1 cellular context compared by ENCODE assay signal in the genomic region with DNA sequence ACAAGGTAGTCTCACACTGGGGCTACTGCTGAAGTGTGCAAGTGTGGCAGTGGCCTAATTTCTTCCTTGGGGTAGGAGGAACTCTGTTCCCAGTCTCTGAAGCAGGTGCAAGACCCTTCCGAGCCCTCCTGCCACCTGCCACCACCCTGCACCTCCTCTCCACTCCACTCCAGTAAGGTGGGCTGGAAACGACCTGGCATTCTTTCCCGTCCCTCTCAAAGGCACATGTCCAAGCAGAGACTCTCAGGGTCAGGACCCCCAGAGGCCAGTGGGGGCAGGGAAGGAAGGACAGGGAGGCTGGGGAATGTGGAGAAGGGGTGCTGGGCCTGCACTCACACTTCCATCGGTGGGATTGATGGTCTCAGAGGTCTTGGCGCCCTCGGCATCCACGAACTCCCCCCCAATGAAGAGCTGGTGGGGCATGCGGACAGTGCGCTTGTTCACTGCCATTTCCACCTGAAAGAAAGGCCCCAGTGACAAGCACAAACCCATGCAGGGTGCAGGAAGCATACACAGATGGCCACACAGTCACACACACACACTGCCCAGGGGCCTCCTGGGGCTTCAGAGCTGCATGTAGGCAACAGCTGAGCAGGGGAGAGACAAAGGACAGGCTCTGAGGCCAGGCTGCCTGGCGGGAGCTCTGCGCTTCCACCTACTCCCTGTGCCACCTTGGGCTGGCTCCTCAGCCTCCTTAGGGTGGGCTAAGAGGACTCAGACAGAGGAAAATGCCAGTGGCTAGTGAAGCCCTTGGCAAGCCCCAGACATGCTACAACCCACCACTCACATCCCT.
TF ChIP-seq lines count a peak whose summit lies in the region.

No MANE protein-coding gene starts in this region.

TF ChIP-seq in H1, 55 proteins besides CTCF, POLR2A, EP300 and RAD21 (continued from another document):
- TF ChIP-seq, protein P1, sequence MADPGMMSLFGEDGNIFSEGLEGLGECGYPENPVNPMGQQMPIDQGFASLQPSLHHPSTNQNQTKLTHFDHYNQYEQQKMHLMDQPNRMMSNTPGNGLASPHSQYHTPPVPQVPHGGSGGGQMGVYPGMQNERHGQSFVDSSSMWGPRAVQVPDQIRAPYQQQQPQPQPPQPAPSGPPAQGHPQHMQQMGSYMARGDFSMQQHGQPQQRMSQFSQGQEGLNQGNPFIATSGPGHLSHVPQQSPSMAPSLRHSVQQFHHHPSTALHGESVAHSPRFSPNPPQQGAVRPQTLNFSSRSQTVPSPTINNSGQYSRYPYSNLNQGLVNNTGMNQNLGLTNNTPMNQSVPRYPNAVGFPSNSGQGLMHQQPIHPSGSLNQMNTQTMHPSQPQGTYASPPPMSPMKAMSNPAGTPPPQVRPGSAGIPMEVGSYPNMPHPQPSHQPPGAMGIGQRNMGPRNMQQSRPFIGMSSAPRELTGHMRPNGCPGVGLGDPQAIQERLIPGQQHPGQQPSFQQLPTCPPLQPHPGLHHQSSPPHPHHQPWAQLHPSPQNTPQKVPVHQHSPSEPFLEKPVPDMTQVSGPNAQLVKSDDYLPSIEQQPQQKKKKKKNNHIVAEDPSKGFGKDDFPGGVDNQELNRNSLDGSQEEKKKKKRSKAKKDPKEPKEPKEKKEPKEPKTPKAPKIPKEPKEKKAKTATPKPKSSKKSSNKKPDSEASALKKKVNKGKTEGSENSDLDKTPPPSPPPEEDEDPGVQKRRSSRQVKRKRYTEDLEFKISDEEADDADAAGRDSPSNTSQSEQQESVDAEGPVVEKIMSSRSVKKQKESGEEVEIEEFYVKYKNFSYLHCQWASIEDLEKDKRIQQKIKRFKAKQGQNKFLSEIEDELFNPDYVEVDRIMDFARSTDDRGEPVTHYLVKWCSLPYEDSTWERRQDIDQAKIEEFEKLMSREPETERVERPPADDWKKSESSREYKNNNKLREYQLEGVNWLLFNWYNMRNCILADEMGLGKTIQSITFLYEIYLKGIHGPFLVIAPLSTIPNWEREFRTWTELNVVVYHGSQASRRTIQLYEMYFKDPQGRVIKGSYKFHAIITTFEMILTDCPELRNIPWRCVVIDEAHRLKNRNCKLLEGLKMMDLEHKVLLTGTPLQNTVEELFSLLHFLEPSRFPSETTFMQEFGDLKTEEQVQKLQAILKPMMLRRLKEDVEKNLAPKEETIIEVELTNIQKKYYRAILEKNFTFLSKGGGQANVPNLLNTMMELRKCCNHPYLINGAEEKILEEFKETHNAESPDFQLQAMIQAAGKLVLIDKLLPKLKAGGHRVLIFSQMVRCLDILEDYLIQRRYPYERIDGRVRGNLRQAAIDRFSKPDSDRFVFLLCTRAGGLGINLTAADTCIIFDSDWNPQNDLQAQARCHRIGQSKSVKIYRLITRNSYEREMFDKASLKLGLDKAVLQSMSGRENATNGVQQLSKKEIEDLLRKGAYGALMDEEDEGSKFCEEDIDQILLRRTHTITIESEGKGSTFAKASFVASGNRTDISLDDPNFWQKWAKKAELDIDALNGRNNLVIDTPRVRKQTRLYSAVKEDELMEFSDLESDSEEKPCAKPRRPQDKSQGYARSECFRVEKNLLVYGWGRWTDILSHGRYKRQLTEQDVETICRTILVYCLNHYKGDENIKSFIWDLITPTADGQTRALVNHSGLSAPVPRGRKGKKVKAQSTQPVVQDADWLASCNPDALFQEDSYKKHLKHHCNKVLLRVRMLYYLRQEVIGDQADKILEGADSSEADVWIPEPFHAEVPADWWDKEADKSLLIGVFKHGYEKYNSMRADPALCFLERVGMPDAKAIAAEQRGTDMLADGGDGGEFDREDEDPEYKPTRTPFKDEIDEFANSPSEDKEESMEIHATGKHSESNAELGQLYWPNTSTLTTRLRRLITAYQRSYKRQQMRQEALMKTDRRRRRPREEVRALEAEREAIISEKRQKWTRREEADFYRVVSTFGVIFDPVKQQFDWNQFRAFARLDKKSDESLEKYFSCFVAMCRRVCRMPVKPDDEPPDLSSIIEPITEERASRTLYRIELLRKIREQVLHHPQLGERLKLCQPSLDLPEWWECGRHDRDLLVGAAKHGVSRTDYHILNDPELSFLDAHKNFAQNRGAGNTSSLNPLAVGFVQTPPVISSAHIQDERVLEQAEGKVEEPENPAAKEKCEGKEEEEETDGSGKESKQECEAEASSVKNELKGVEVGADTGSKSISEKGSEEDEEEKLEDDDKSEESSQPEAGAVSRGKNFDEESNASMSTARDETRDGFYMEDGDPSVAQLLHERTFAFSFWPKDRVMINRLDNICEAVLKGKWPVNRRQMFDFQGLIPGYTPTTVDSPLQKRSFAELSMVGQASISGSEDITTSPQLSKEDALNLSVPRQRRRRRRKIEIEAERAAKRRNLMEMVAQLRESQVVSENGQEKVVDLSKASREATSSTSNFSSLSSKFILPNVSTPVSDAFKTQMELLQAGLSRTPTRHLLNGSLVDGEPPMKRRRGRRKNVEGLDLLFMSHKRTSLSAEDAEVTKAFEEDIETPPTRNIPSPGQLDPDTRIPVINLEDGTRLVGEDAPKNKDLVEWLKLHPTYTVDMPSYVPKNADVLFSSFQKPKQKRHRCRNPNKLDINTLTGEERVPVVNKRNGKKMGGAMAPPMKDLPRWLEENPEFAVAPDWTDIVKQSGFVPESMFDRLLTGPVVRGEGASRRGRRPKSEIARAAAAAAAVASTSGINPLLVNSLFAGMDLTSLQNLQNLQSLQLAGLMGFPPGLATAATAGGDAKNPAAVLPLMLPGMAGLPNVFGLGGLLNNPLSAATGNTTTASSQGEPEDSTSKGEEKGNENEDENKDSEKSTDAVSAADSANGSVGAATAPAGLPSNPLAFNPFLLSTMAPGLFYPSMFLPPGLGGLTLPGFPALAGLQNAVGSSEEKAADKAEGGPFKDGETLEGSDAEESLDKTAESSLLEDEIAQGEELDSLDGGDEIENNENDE (IDR thresholded peaks at IDR 0.05; ENCODE audit: insufficient replicate concordance, low read length): no peak
- TF ChIP-seq POLR2AphosphoS5 (IDR thresholded peaks at IDR 0.05; ENCODE audit: low read depth, low read length): no peak
- no peak for TF ChIP-seq JUN (IDR thresholded peaks at IDR 0.05; ENCODE audit: low read depth, low read length)
- no peak for TF ChIP-seq KDM4A (IDR thresholded peaks at IDR 0.05; ENCODE audit: low read depth, low read length, severe bottlenecking)
- no peak for TF ChIP-seq GABPA (IDR thresholded peaks at IDR 0.05; ENCODE audit: borderline replicate concordance, insufficient read depth, low read length)
